7 cellular contexts compared by ENCODE assay signal in genomic region chr17:39652635-39653315, GRCh38. TPM values are rescaled to one million over a fixed set of nuclear protein-coding genes. Genes with fewer than 3 reads are reported as not detected.
A peak's percentile ranks its signal among the peaks of the same experiment; 100 is the strongest.
DNase-seq lines count a peak whose midpoint lies in the region; ATAC-seq and TF ChIP-seq lines count a peak whose summit lies in the region.
"Had no signal": no experiment of that assay in that cellular context is flagged by ENCODE, and none has a peak within 500 bp of the region (broad histone marks: within the 10 kb centered on the region; RNA-seq: fewer than 3 reads in every experiment).

No MANE protein-coding gene starts in this region.

- peaks cover 0 to 3% (median 1%) of the 10 kb centered on the region in 3 donors for H3K27me3 Mint-ChIP-seq in CD14-positive monocyte (ENCODE audit: low read depth in 3 of 3)

- peak overlapping the region in 4 of 7 donors; percentile 3 to 69 (median 26) for H3K27ac Mint-ChIP-seq in CD14-positive monocyte

- H3K27ac ChIP-seq in mesodermal cell (ENCODE audit: low read depth, low read length, severe bottlenecking) = peak overlapping the region; percentile 75

- intact Hi-C loops in CD14-positive monocyte (cut with micrococcal nuclease) = no loop called here

- H3K36me3 Mint-ChIP-seq in CD14-positive monocyte = peaks cover 44 to 58% of the 10 kb centered on the region in 2 donors

- no peaks in the 10 kb centered on the region for H3K27me3 ChIP-seq in adipocyte (replicated peaks; ENCODE audit: control insufficient read depth, insufficient read depth, low read length)

- peaks cover 4% of the 10 kb centered on the region for H3K36me3 ChIP-seq in adipocyte (ENCODE audit: control insufficient read depth, insufficient read depth, low read length, severe bottlenecking)
- peaks cover 21% of the 10 kb centered on the region for H3K36me3 ChIP-seq in mesodermal cell (ENCODE audit: control insufficient read depth, insufficient read depth, low read length)

- no peak overlapping the region for H3K4me3 Mint-ChIP-seq in CD14-positive monocyte

- H3K4me3 ChIP-seq in adipocyte (ENCODE audit: low read length) = no peak overlapping the region
- no peak overlapping the region for H3K4me3 ChIP-seq in mesodermal cell (ENCODE audit: extremely low read depth, insufficient read depth, low read length, poor library complexity, severe bottlenecking)

- WGBS in mesodermal cell (ENCODE audit: insufficient coverage in 2 of 2), 2 experiments = 49 to 54% methylated on average over 5 to 6 of the region's 6 CpGs

- in situ Hi-C loops in KBM-7 (cut with MboI; ENCODE audit: low pct_unique_long_range_greater_than_20kb, low sequenced_read_pairs) = loop anchor here (25.0 kb wide), 1 partner anchor 90 kb away; no protein-coding TSS in a partner anchor

- H3K4me1 ChIP-seq in adipocyte (ENCODE audit: control insufficient read depth, insufficient read depth, low read length) = no peaks in the 10 kb centered on the region
- peaks cover 25% of the 10 kb centered on the region for H3K4me1 ChIP-seq in mesodermal cell (ENCODE audit: control insufficient read depth, insufficient read depth, low read length, poor library complexity, severe bottlenecking)

- peaks cover 23% of the 10 kb centered on the region for H3K4me1 Mint-ChIP-seq in CD14-positive monocyte

- DNase-seq in CD14-positive monocyte (ENCODE audit: low spot score) (no peak), adipocyte (ENCODE audit: low read depth) (peak; percentile 22), KBM-7 (no peak), NCI-H748 treated with DMSO at 0.1 percent for 48 hours (lab: John Stamatoyannopoulos, UW) (no peak)
- DNase-seq: DMS 273 treated with DMSO at 0.1 percent for 48 hours had no signal

- no peak for ATAC-seq in GM19351 (IDR thresholded peaks at IDR 0.05; ENCODE audit: unreplicated experiment)

- no peak overlapping the region for H3K9ac ChIP-seq in adipocyte (ENCODE audit: low read length)

- no peaks in the 10 kb centered on the region for H3K9me3 ChIP-seq in adipocyte (ENCODE audit: control insufficient read depth, low read length)
- H3K9me3 ChIP-seq in mesodermal cell (ENCODE audit: control insufficient read depth, low read length) = no peaks in the 10 kb centered on the region

- H3K9me3 Mint-ChIP-seq in CD14-positive monocyte = no peaks in the 10 kb centered on the region

- TF ChIP-seq CTCF in CD14-positive monocyte (IDR thresholded peaks at IDR 0.05) = no peak

RNA-seq across cellular contexts. Expression of gene TCAP, which starts 12.4 kb away (rescaled TPM):
- not detected for polyA plus RNA-seq in CD14-positive monocyte
- polyA plus RNA-seq in mesodermal cell (2013, experiment 1 of 2) = 1.3 TPM
- 0.96 TPM for polyA plus RNA-seq in mesodermal cell (2013, experiment 2 of 2)

RNA-seq across cellular contexts. Expression of gene PNMT, which starts 15.5 kb away (rescaled TPM):
- polyA plus RNA-seq in CD14-positive monocyte = not detected
- 0.66 TPM for polyA plus RNA-seq in mesodermal cell (2013, experiment 1 of 2)
- 0.66 TPM for polyA plus RNA-seq in mesodermal cell (2013, experiment 2 of 2)

RNA-seq across cellular contexts. Expression of gene STARD3, which starts 15.8 kb away (rescaled TPM):
- polyA plus RNA-seq in CD14-positive monocyte = 10 to 100 TPM; 35.1 to 45.3 TPM
- 45.9 TPM for polyA plus RNA-seq in mesodermal cell (2013, experiment 1 of 2)
- 35.0 TPM for polyA plus RNA-seq in mesodermal cell (2013, experiment 2 of 2)

RNA-seq across cellular contexts. Expression of gene PPP1R1B, which starts 26.0 kb away (rescaled TPM):
- polyA plus RNA-seq in CD14-positive monocyte = not detected
- 0.37 TPM for polyA plus RNA-seq in mesodermal cell (2013, experiment 1 of 2)
- polyA plus RNA-seq in mesodermal cell (2013, experiment 2 of 2) = 0.56 TPM

RNA-seq across cellular contexts. Expression of gene PGAP3, which starts 35.1 kb away (rescaled TPM):
- polyA plus RNA-seq in CD14-positive monocyte = 1 to 10 TPM; 8.3 to 9.2 TPM
- polyA plus RNA-seq in mesodermal cell (2013, experiment 1 of 2) = 7.4 TPM
- 7.5 TPM for polyA plus RNA-seq in mesodermal cell (2013, experiment 2 of 2)
